ENCODE assay signal across 8 cellular contexts in genomic region chr1:25503551-25504426, GRCh38. TPM values are rescaled to one million over a fixed set of nuclear protein-coding genes. Genes with fewer than 3 reads are reported as not detected.
DNase-seq lines count a peak whose midpoint lies in the region; ATAC-seq and TF ChIP-seq lines count a peak whose summit lies in the region.

No MANE protein-coding gene starts in this region.

- intact Hi-C loops in spleen (cut with DNase I; ENCODE audit: low total_unique reads) = loop anchor here (5.0 kb wide), 1 partner anchor 294 kb away; no protein-coding TSS in a partner anchor

- peaks cover 0 to 39% (median 0%) of the 10 kb centered on the region in 3 donors for H3K4me1 ChIP-seq in gastroesophageal sphincter
- H3K4me1 ChIP-seq in spleen = peaks cover 0 to 26% (median 11%) of the 10 kb centered on the region in 6 donors

- no peak overlapping the region for H3K27ac ChIP-seq in gastroesophageal sphincter
- peak overlapping the region in 4 of 8 donors; percentile 9 to 40 (median 37) for H3K27ac ChIP-seq in spleen

- H3K9me3 ChIP-seq in gastroesophageal sphincter (no peaks in the 10 kb centered on the region), spleen (no peaks in the 10 kb centered on the region)

- peak; percentile 66 for ATAC-seq in gastroesophageal sphincter
- no peak for ATAC-seq in HG02642 (IDR thresholded peaks at IDR 0.05; ENCODE audit: poor library complexity, unreplicated experiment)
- ATAC-seq in HG03159 (IDR thresholded peaks at IDR 0.05; ENCODE audit: unreplicated experiment) = no peak

- H3K27me3 ChIP-seq in gastroesophageal sphincter = no peaks in the 10 kb centered on the region
- H3K27me3 ChIP-seq in spleen (replicated peaks in 1 of 7) = peaks cover 0 to 9% (median 0%) of the 10 kb centered on the region in 7 donors

- peak; percentile 4 to 37 (median 31) for DNase-seq in NCI-H1417 (lab: John Stamatoyannopoulos, UW)
- DNase-seq in NCI-H1417 treated with DMSO at 0.1 percent for 48 hours (lab: John Stamatoyannopoulos, UW) = no peak
- peak; percentile 7 for DNase-seq in NCI-H460 (ENCODE audit: extremely low read depth, low read depth)
- DNase-seq in activated T-cell treated with anti-CD3 and anti-CD28 coated beads, Interleukin-2, amount 50 U/mL, for 48 hours = peak; percentile 71 to 74
- peak; percentile 87 for DNase-seq in spleen

- H3K36me3 ChIP-seq in gastroesophageal sphincter (peaks cover 0 to 12% of the 10 kb centered on the region in 2 donors), spleen (peaks cover 0 to 36% (median 7%) of the 10 kb centered on the region in 6 donors)

- H3K4me3 ChIP-seq in gastroesophageal sphincter (no peak overlapping the region), spleen (no peak overlapping the region)

- TF ChIP-seq CTCF in gastroesophageal sphincter (IDR thresholded peaks at IDR 0.05) = peak in 3 of 4 experiments; percentile 33 to 58 (median 36)
- peak; percentile 18 to 74 (median 65) for TF ChIP-seq CTCF in spleen (IDR thresholded peaks at IDR 0.05 in 8 of 11, conservative IDR thresholded peaks at IDR 0.05 in 3 of 11)

- 65 to 100% methylated on average over 1 to 5 of the region's 12 CpGs for WGBS in gastroesophageal sphincter (ENCODE audit: low coverage in 1 of 2), 2 donors
- WGBS in spleen, 5 donors = 82 to 89% (median 84%) methylated on average over 12 of the region's 12 CpGs

- TF ChIP-seq POLR2A in gastroesophageal sphincter (IDR thresholded peaks at IDR 0.05) = no peak
- TF ChIP-seq POLR2A in spleen (IDR thresholded peaks at IDR 0.05) = no peak

- TF ChIP-seq EP300 in gastroesophageal sphincter (IDR thresholded peaks at IDR 0.05) = no peak

RNA-seq across cellular contexts. Expression of gene LDLRAP1, which starts 39.6 kb away (rescaled TPM):
- total RNA-seq in NCI-H460 (2014; rRNA removed; shearing (Covaris generic)) = 8.0 and 8.4 TPM in 2 replicates
- 7.5 and 12.8 TPM in 2 replicates for polyA plus RNA-seq in NCI-H460 (2014; cell fraction: nucleus; rRNA removed)
- total RNA-seq in gastroesophageal sphincter (10 to 100 TPM; 13.6 to 21.3 (median 17.2) TPM), spleen (100 to 1,000 TPM in 1 of 7 donors, 10 to 100 TPM in 6; 62.6 to 105 (median 82.3) TPM)
- polyA plus RNA-seq in spleen = 10 to 100 TPM; 21.7 to 45.9 (median 28.4) TPM
